Comparison of ENCODE assay signal across 1 cellular context in genomic region chr2:197760293-197760657, GRCh38.
TF ChIP-seq lines count a peak whose summit lies in the region.

No MANE protein-coding gene starts in this region.

TF ChIP-seq in GM23338, 12 proteins besides CTCF, POLR2A, EP300 and RAD21:
- TF ChIP-seq NANOG (IDR thresholded peaks at IDR 0.05; ENCODE audit: borderline replicate concordance) = no peak
- no peak for TF ChIP-seq STAT1 (IDR thresholded peaks at IDR 0.05; ENCODE audit: unreplicated experiment)
- no peak for TF ChIP-seq JUNB (IDR thresholded peaks at IDR 0.05; ENCODE audit: unreplicated experiment)
- TF ChIP-seq, protein P1, sequence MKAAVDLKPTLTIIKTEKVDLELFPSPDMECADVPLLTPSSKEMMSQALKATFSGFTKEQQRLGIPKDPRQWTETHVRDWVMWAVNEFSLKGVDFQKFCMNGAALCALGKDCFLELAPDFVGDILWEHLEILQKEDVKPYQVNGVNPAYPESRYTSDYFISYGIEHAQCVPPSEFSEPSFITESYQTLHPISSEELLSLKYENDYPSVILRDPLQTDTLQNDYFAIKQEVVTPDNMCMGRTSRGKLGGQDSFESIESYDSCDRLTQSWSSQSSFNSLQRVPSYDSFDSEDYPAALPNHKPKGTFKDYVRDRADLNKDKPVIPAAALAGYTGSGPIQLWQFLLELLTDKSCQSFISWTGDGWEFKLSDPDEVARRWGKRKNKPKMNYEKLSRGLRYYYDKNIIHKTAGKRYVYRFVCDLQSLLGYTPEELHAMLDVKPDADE (IDR thresholded peaks at IDR 0.05) = no peak
- TF ChIP-seq EZH2 (IDR thresholded peaks at IDR 0.05; ENCODE audit: low read depth, unreplicated experiment) = no peak
- TF ChIP-seq ZNF331 (CRISPR knock-in tag; IDR thresholded peaks at IDR 0.05; ENCODE audit: low read depth) = no peak
- no peak for TF ChIP-seq ZNF114 (CRISPR knock-in tag; IDR thresholded peaks at IDR 0.05)
- TF ChIP-seq POLR2AphosphoS5 (IDR thresholded peaks at IDR 0.05; ENCODE audit: low read depth) = no peak
- TF ChIP-seq ZNF462 (CRISPR knock-in tag; IDR thresholded peaks at IDR 0.05) = no peak
